Comparison of ENCODE assay signal across 9 cellular contexts in genomic region chr4:86935499-86935832, GRCh38. TPM values are rescaled to one million over a fixed set of nuclear protein-coding genes. Genes with fewer than 3 reads are reported as not detected.
DNase-seq lines count a peak whose midpoint lies in the region; ATAC-seq, FAIRE-seq and TF ChIP-seq lines count a peak whose summit lies in the region.
"Had no signal": no experiment of that assay in that cellular context is flagged by ENCODE, and none has a peak within 500 bp of the region (broad histone marks: within the 10 kb centered on the region; RNA-seq: fewer than 3 reads in every experiment).

No MANE protein-coding gene starts in this region.

- H3K9ac ChIP-seq in Loucy (ENCODE audit: low read depth, low read length, poor library complexity, severe bottlenecking) (peak overlapping the region; percentile 81), GM12878 (ENCODE audit: control insufficient read depth, insufficient read depth, low read length) (peak overlapping the region; percentile 94)

- H3K79me2 ChIP-seq in Loucy (ENCODE audit: insufficient read depth, low read length) = peaks cover 57% of the 10 kb centered on the region
- H3K79me2 ChIP-seq in GM12878 (ENCODE audit: control insufficient read depth, insufficient read depth, low read length) = peaks cover 68% of the 10 kb centered on the region

- H3K27ac Mint-ChIP-seq in immature natural killer cell = peak overlapping the region; percentile 91 to 97 (median 94)

- H3F3A ChIP-seq in Loucy (ENCODE audit: low read depth) = no peaks in the 10 kb centered on the region

- H3K36me3 ChIP-seq in Loucy (ENCODE audit: insufficient read depth, low read length) (no peaks in the 10 kb centered on the region), GM12878 (ENCODE audit: control insufficient read depth in 2 of 2, insufficient read depth in 2 of 2, low read length in 1 of 2) (peaks cover 0 to 2% of the 10 kb centered on the region in 2 experiments; a peak in 1 of 4 replicates)

- POLR2A ChIA-PET in GM12878 (lab: Charles Lee) = interaction anchor here (0.6 to 8.3 kb wide), 19 partner anchors 13 to 285 kb away, joined by 3 to 123 read pairs (median 7); no protein-coding TSS in a partner anchor

- TF ChIP-seq RAD21 in GM12878 (IDR thresholded peaks at IDR 0.05; ENCODE audit: insufficient read depth, low read depth, low read length) = no peak

- no peak for TF ChIP-seq POLR2A in GM12878 (IDR thresholded peaks at IDR 0.05; ENCODE audit: low read depth, low read length)

- H3K36me3 Mint-ChIP-seq in immature natural killer cell = peaks cover 0 to 6% (median 0%) of the 10 kb centered on the region in 3 donors

- TF ChIP-seq EP300 in GM12878 (IDR thresholded peaks at IDR 0.05; ENCODE audit: borderline replicate concordance in 1 of 2, control insufficient read depth in 1 of 2, low read depth in 2 of 2, low read length in 2 of 2) = no peak

- H2AFZ ChIP-seq in Loucy (ENCODE audit: low read length) (peak overlapping the region; percentile 88), GM12878 (ENCODE audit: control insufficient read depth, low read depth, low read length) (peak overlapping the region; percentile 87)

- peaks cover 3 to 11% (median 7%) of the 10 kb centered on the region in 3 donors for H3K27me3 Mint-ChIP-seq in immature natural killer cell (ENCODE audit: low read depth in 3 of 3)

- H3K4me3 Mint-ChIP-seq in immature natural killer cell = peak overlapping the region; percentile 92 to 97 (median 94)

- peak; percentile 0 for ATAC-seq in GM19023 (IDR thresholded peaks at IDR 0.05; ENCODE audit: unreplicated experiment)
- peak; percentile 7 for ATAC-seq in GM12878
- ATAC-seq in HG03439 (IDR thresholded peaks at IDR 0.05; ENCODE audit: unreplicated experiment) = no peak

- RAD21 ChIA-PET in GM12878 (lab: Charles Lee; ENCODE audit: unreplicated experiment) = interaction anchor here (0.8 to 9.3 kb wide), 26 partner anchors 13 to 438 kb away, joined by 3 to 267 read pairs (median 5); no protein-coding TSS in a partner anchor

- WGBS in GM12878 (ENCODE audit: insufficient coverage, insufficient replicate concordance, low lambda C conversion rate, missing lambda C conversion rate) = 1% methylated on average over 19 of the region's 21 CpGs

- FAIRE-seq in GM12878 (lab: Jason Lieb, UNC) = no peak
- no peak for FAIRE-seq in GM19239 (lab: Jason Lieb, UNC)

- no peaks in the 10 kb centered on the region for H3K9me3 ChIP-seq in Loucy (ENCODE audit: insufficient read depth, low read depth, low read length)
- H3K9me3 ChIP-seq in GM12878 (replicated peaks; ENCODE audit: control insufficient read depth, insufficient read depth, low read length) = no peaks in the 10 kb centered on the region; the same call in 2 of the 3 replicates

- H3K4me2 ChIP-seq in Loucy (ENCODE audit: low read depth, low read length, poor library complexity, severe bottlenecking) = peak overlapping the region; percentile 93
- peak overlapping the region; percentile 64 for H3K4me2 ChIP-seq in GM12878 (ENCODE audit: control insufficient read depth, insufficient read depth)

- H3K4me1 Mint-ChIP-seq in immature natural killer cell = peaks cover 58 to 64% of the 10 kb centered on the region in 2 donors

- in situ Hi-C loops in GM12878 (cut with MboI) = no loop called here

- H3K4me1 ChIP-seq in Loucy (ENCODE audit: insufficient read depth, low read length, poor library complexity, severe bottlenecking) (peaks cover 41% of the 10 kb centered on the region), GM12878 (ENCODE audit: control insufficient read depth, insufficient read depth, low read length) (peaks cover 6% of the 10 kb centered on the region)

- no peaks in the 10 kb centered on the region for H3K9me2 ChIP-seq in Loucy (replicated peaks; ENCODE audit: low read depth, low read length)

- H4K20me1 ChIP-seq in Loucy (ENCODE audit: insufficient read depth, low read length, poor library complexity, severe bottlenecking) (peaks cover 12% of the 10 kb centered on the region), GM12878 (ENCODE audit: control insufficient read depth, insufficient read depth) (no peaks in the 10 kb centered on the region)

- H3K27ac ChIP-seq in GM12878 (ENCODE audit: control insufficient read depth, insufficient read depth) = peak overlapping the region; percentile 93

- no peak for DNase-seq in GM12878 (ENCODE audit: low read depth, low spot score)
- DNase-seq in immature natural killer cell = no peak
- peak; percentile 9 for DNase-seq in stimulated activated CD8-positive, alpha-beta memory T cell treated with anti-CD3 and anti-CD28 coated beads, Interleukin-15, amount 100 ng/mL, for 24 hours (ENCODE audit: low read depth)
- no peak for DNase-seq in GM19239 (ENCODE audit: insufficient read length, low spot score)
- DNase-seq in NCI-H2171 treated with DMSO at 0.1 percent for 48 hours (lab: John Stamatoyannopoulos, UW) = no peak

- SMC1A ChIA-PET in GM12878 (lab: Charles Lee; ENCODE audit: uncharacterized antibody, unreplicated experiment) = interaction anchor here (1.0 to 13.7 kb wide), 16 partner anchors 10 to 284 kb away, joined by 3 to 268 read pairs (median 6); partner anchors contain the start of gene KLHL8

- no peaks in the 10 kb centered on the region for H3K9me3 Mint-ChIP-seq in immature natural killer cell

- TF ChIP-seq CTCF in Loucy (conservative IDR thresholded peaks at IDR 0.05; ENCODE audit: low read length) (no peak), GM12878 (IDR thresholded peaks at IDR 0.05 in 2 of 3, conservative IDR thresholded peaks at IDR 0.05 in 1 of 3; ENCODE audit: control insufficient read depth in 2 of 3, extremely low read depth in 1 of 3, insufficient read depth in 1 of 3, low read depth in 3 of 3, low read length in 3 of 3) (no peak)

- H3K4me3 ChIP-seq in Loucy (ENCODE audit: low read length, poor library complexity, severe bottlenecking) = peak overlapping the region; percentile 78
- H3K4me3 ChIP-seq in GM12878 = peak overlapping the region; percentile 91

- CTCF ChIA-PET in GM12878 (lab: Yijun Ruan, JAX) = interaction anchor here (0.9 to 9.8 kb wide), 16 partner anchors 11 to 215 kb away, joined by 3 to 92 read pairs (median 4); no protein-coding TSS in a partner anchor

- no TSS peak for BruUV-seq in GM12878 (replicated peaks; lab: Mats Ljungman, UMichigan)

- no peaks in the 10 kb centered on the region for H3K27me3 ChIP-seq in Loucy (ENCODE audit: insufficient read depth, low read length, poor library complexity, severe bottlenecking)
- H3K27me3 ChIP-seq in GM12878 (replicated peaks in 1 of 2; ENCODE audit: control insufficient read depth in 2 of 2, insufficient read depth in 2 of 2, low read length in 1 of 2) = no peaks in the 10 kb centered on the region

- intact Hi-C loops in GM12878 (cut with micrococcal nuclease; ENCODE audit: unreplicated experiment) = loop anchor here (5.0 kb wide), 3 partner anchors 42 to 1447 kb away; no protein-coding TSS in a partner anchor

TF ChIP-seq in GM12878, 131 proteins besides CTCF, POLR2A, EP300 and RAD21:
- TF ChIP-seq MXI1 (IDR thresholded peaks at IDR 0.05; ENCODE audit: low read depth, low read length) = peak; percentile 2; the same call in 1 of the 2 replicates
- TF ChIP-seq YY1 (IDR thresholded peaks at IDR 0.05; ENCODE audit: low read depth, low read length) = 0 out of 2 replicates have a peak, but pooled peaks have one; percentile 1
- no peak for TF ChIP-seq FOS (IDR thresholded peaks at IDR 0.05; ENCODE audit: borderline replicate concordance, extremely low read depth, insufficient read length)
TF ChIP-seq in GM12878: peak in this region for 2.

RNA-seq across cellular contexts. Expression of gene AFF1, which starts 0.7 kb away (rescaled TPM):
- 242 and 244 TPM in 2 replicates for total RNA-seq in GM12878 (2013; cell fraction: nucleolus; rRNA removed)
- total RNA-seq in GM12878 (2014; rRNA removed) (21.2 and 21.3 TPM in 2 replicates), GM12878 (2014; rRNA removed; fragmentation: Illumina TruSeq; extraction: Trizol) (21.5 and 22.8 TPM in 2 replicates), GM12878 (2021) (52.5 and 56.1 TPM in 2 replicates)
- polyA plus RNA-seq in GM12878 (2011; ENCODE audit: low read depth) = 51.7 TPM
- polyA plus RNA-seq in GM12878 (2011; rRNA removed) (25.1 and 26.1 TPM in 2 replicates), GM12878 (2014; fragmentation: Illumina TruSeq; extraction: Trizol) (30.7 and 32.9 TPM in 2 replicates), GM12878 (2014; fragmentation: Nextera tagmentation; extraction: Ambion mirVana) (10 to 100 TPM in 1 of 2 experiments, 1 to 10 TPM in 1; 3.5 to 11.4 TPM), GM12878 (2014; rRNA removed) (18.6 and 20.5 TPM in 2 replicates), GM12878 (2016; fragmentation: Nextera tagmentation; extraction: Ambion mirVana) (10 to 100 TPM; 21.6 to 24.0 TPM), immature natural killer cell (10 to 100 TPM; 10.1 to 35.3 (median 13.9) TPM)
- polyA plus RNA-seq in GM12878 (2011; cell fraction: cytosol; rRNA removed) = 21.3 and 44.0 TPM in 2 replicates
- polyA plus RNA-seq in GM12878 (2011; cell fraction: nucleus; rRNA removed) = 50.2 and 53.3 TPM in 2 replicates
- polyA plus RNA-seq in GM12878 (2012) = 32.6 and 34.7 TPM in 2 replicates
- polyA minus RNA-seq in GM12878 (2011; rRNA and poly(A)+ RNA removed) = 115 and 130 TPM in 2 replicates
- 30.8 and 33.0 TPM in 2 replicates for polyA minus RNA-seq in GM12878 (2011; cell fraction: cytosol; rRNA and poly(A)+ RNA removed)
- polyA minus RNA-seq in GM12878 (2011; cell fraction: nucleus; rRNA and poly(A)+ RNA removed) = 72.7 and 104 TPM in 2 replicates

RNA-seq across cellular contexts. Expression of gene C4orf36, which starts 43.2 kb away (rescaled TPM):
- total RNA-seq in GM12878 (2013; cell fraction: nucleolus; rRNA removed) = not detected in 2 replicates
- 1.5 and 3.6 TPM in 2 replicates for total RNA-seq in GM12878 (2014; rRNA removed)
- 1.3 TPM in 2 replicates for total RNA-seq in GM12878 (2014; rRNA removed; fragmentation: Illumina TruSeq; extraction: Trizol)
- 1.4 and 2.3 TPM in 2 replicates for total RNA-seq in GM12878 (2021)
- not detected for polyA plus RNA-seq in GM12878 (2011; ENCODE audit: low read depth)
- polyA plus RNA-seq in GM12878 (2011; rRNA removed) = 0.35 TPM in 1 of 2 replicates, not detected in the other
- polyA plus RNA-seq in GM12878 (2011; cell fraction: cytosol; rRNA removed) = 0.28 and 0.52 TPM in 2 replicates
- 0.36 TPM in 1 of 2 replicates, not detected in the other for polyA plus RNA-seq in GM12878 (2011; cell fraction: nucleus; rRNA removed)
- 0.21 TPM in 1 of 2 replicates, not detected in the other for polyA plus RNA-seq in GM12878 (2012)
- 0.40 and 1.4 TPM in 2 replicates for polyA plus RNA-seq in GM12878 (2014; fragmentation: Illumina TruSeq; extraction: Trizol)
- polyA plus RNA-seq in GM12878 (2014; fragmentation: Nextera tagmentation; extraction: Ambion mirVana) = not detected
- polyA plus RNA-seq in GM12878 (2014; rRNA removed) = 1.1 and 2.7 TPM in 2 replicates
- polyA plus RNA-seq in GM12878 (2016; fragmentation: Nextera tagmentation; extraction: Ambion mirVana) = 1 to 10 TPM in 1 of 2 experiments, under 1 TPM in 1; 0.84 to 1.2 TPM
- polyA minus RNA-seq in GM12878 (2011; rRNA and poly(A)+ RNA removed) = not detected in 2 replicates
- not detected in 2 replicates for polyA minus RNA-seq in GM12878 (2011; cell fraction: cytosol; rRNA and poly(A)+ RNA removed)
- not detected in 2 replicates for polyA minus RNA-seq in GM12878 (2011; cell fraction: nucleus; rRNA and poly(A)+ RNA removed)
- polyA plus RNA-seq in immature natural killer cell = under 1 TPM in 1 of 3 donors, not detected in 2; 0.18 TPM
- total RNA-seq: RPMI7951 had no signal
